ENCODE assay signal across 1 cellular context in genomic region chr5:134103397-134103796, GRCh38.
TF ChIP-seq lines count a peak whose summit lies in the region.

No MANE protein-coding gene starts in this region.

TF ChIP-seq in H1, 55 proteins besides CTCF, POLR2A, EP300 and RAD21 (continued from another document):
- no peak for TF ChIP-seq CHD7 (IDR thresholded peaks at IDR 0.05; ENCODE audit: insufficient replicate concordance, low read length)
